ENCODE assay signal across 11 cellular contexts in genomic region chr14:43795600-43796228, GRCh38.
A peak's percentile ranks its signal among the peaks of the same experiment; 100 is the strongest.
DNase-seq lines count a peak whose midpoint lies in the region; ATAC-seq, FAIRE-seq and TF ChIP-seq lines count a peak whose summit lies in the region.
"Had no signal": no experiment of that assay in that cellular context is flagged by ENCODE, and none has a peak within 500 bp of the region (broad histone marks: within the 10 kb centered on the region; RNA-seq: fewer than 3 reads in every experiment).

No MANE protein-coding gene starts in this region.

- H3K27me3 ChIP-seq in CD8-positive, alpha-beta T cell (ENCODE audit: insufficient read depth, low read length): no peaks in the 10 kb centered on the region
- H3K27me3 ChIP-seq: ascending aorta, right atrium auricular region had no signal

- POLR2A ChIA-PET in OCI-LY7 (lab: Charles Lee): interaction anchor here (1.0 kb wide), 2 partner anchors 35 to 98 kb away, joined by 3 to 4 read pairs; no protein-coding TSS in a partner anchor
- POLR2A ChIA-PET in CD8-positive, alpha-beta T cell (lab: Charles Lee): no interaction called here

- TF ChIP-seq CTCF in OCI-LY7 (conservative IDR thresholded peaks at IDR 0.05; ENCODE audit: low read length) (peak; percentile 24; the same call in 1 of the 2 replicates), fibroblast of pulmonary artery (IDR thresholded peaks at IDR 0.05; ENCODE audit: low read length, missing control alignments) (peak; percentile 49)
- TF ChIP-seq CTCF in CD8-positive, alpha-beta T cell (IDR thresholded peaks at IDR 0.05): no peak

- H3K36me3 ChIP-seq in OCI-LY7 (ENCODE audit: insufficient read depth, low read length): no peaks in the 10 kb centered on the region
- H3K36me3 ChIP-seq in CD8-positive, alpha-beta T cell (ENCODE audit: insufficient read depth, low read length): no peaks in the 10 kb centered on the region
- H3K36me3 ChIP-seq: ascending aorta, right atrium auricular region had no signal

- H3K4me1 ChIP-seq in OCI-LY7 (ENCODE audit: insufficient read depth, low read length, poor library complexity, severe bottlenecking): no peaks in the 10 kb centered on the region
- H3K4me1 ChIP-seq in CD8-positive, alpha-beta T cell (ENCODE audit: insufficient read depth, low read length): no peaks in the 10 kb centered on the region
- H3K4me1 ChIP-seq: ascending aorta, right atrium auricular region had no signal

- H2AFZ ChIP-seq in OCI-LY7 (ENCODE audit: low read length): no peak overlapping the region

- no peak overlapping the region for H3K27ac ChIP-seq in OCI-LY7 (ENCODE audit: low read depth, low read length, poor library complexity, severe bottlenecking)
- no peak overlapping the region for H3K27ac ChIP-seq in CD8-positive, alpha-beta T cell (ENCODE audit: low read depth, low read length)
- H3K27ac ChIP-seq: ascending aorta, right atrium auricular region had no signal

- no peak for ATAC-seq in CD8-positive, alpha-beta T cell

- CTCF ChIA-PET in OCI-LY7 (lab: Charles Lee; ENCODE audit: unreplicated experiment): no interaction called here
- CTCF ChIA-PET in CD8-positive, alpha-beta T cell (lab: Charles Lee): no interaction called here

- no peaks in the 10 kb centered on the region for H3K27me3 Mint-ChIP-seq in CD8-positive, alpha-beta T cell (ENCODE audit: low read depth)

- H3K36me3 Mint-ChIP-seq in CD8-positive, alpha-beta T cell: no peaks in the 10 kb centered on the region

- no peaks in the 10 kb centered on the region for H3K9me2 ChIP-seq in OCI-LY7 (ENCODE audit: insufficient read depth, low read length)

- no peaks in the 10 kb centered on the region for H4K20me1 ChIP-seq in OCI-LY7 (ENCODE audit: insufficient read depth, low read length)

- DNase-seq in DMS153 (lab: John Stamatoyannopoulos, UW) (peak; percentile 8), DMS153 treated with DMSO at 0.1 percent for 48 hours (lab: John Stamatoyannopoulos, UW; ENCODE audit: unreplicated experiment) (no peak), OCI-LY7 (ENCODE audit: low spot score) (no peak), fibroblast of pulmonary artery (ENCODE audit: low read depth) (peak; percentile 56), skeletal muscle cell (ENCODE audit: low read depth) (peak; percentile 4), urothelium cell line (ENCODE audit: low spot score) (no peak), posterior cingulate gyrus (no peak)
- no peak for DNase-seq in CD8-positive, alpha-beta T cell
- DNase-seq: NCI-H526 treated with DMSO at 0.1 percent for 48 hours had no signal

- H3K9me3 ChIP-seq in OCI-LY7 (ENCODE audit: low read length): no peaks in the 10 kb centered on the region; the same call in 1 of the 2 replicates
- H3K9me3 ChIP-seq in CD8-positive, alpha-beta T cell (ENCODE audit: low read length): no peaks in the 10 kb centered on the region
- H3K9me3 ChIP-seq: ascending aorta, right atrium auricular region had no signal

- H3K27ac Mint-ChIP-seq in CD8-positive, alpha-beta T cell: no peak overlapping the region

- H3K4me3 Mint-ChIP-seq in CD8-positive, alpha-beta T cell: no peak overlapping the region

- no peak overlapping the region for H3K4me2 ChIP-seq in OCI-LY7 (ENCODE audit: low read length)

- FAIRE-seq in urothelium cell line (lab: Jason Lieb, UNC): no peak

- H3K79me2 ChIP-seq in OCI-LY7 (ENCODE audit: insufficient read depth, low read depth, low read length): no peaks in the 10 kb centered on the region

- no peaks in the 10 kb centered on the region for H3K4me1 Mint-ChIP-seq in CD8-positive, alpha-beta T cell (ENCODE audit: low read depth)

- peaks cover 4% of the 10 kb centered on the region for H3K9me3 Mint-ChIP-seq in CD8-positive, alpha-beta T cell

- H3K4me3 ChIP-seq in OCI-LY7 (ENCODE audit: low read depth, low read length, poor library complexity, severe bottlenecking) (no peak overlapping the region), fibroblast of pulmonary artery (replicated peaks; ENCODE audit: low read depth, low read length) (no peak overlapping the region), skeletal muscle cell (ENCODE audit: low read depth, low read length) (no peak overlapping the region)
- H3K4me3 ChIP-seq in CD8-positive, alpha-beta T cell (ENCODE audit: low read depth, low read length): no peak overlapping the region
- H3K4me3 ChIP-seq: ascending aorta, right atrium auricular region had no signal

- BruUV-seq in OCI-LY7 (replicated peaks; lab: Mats Ljungman, UMichigan): no TSS peak

- intact Hi-C loops in OCI-LY7 (cut with micrococcal nuclease; ENCODE audit: unreplicated experiment) (no loop called here), posterior cingulate gyrus (cut with DNase I) (no loop called here)
- intact Hi-C loops in CD8-positive, alpha-beta T cell (cut with DNase I, micrococcal nuclease): no loop called here

Comparison
In these comparisons a context has a peak if more than half of its experiments do, and no peak if none do; other contexts are left out.
1. DNase-seq: peak in DMS153 (single experiment), fibroblast of pulmonary artery (single experiment) and skeletal muscle cell (single experiment); none in DMS153 treated with DMSO at 0.1 percent for 48 hours (single experiment), OCI-LY7 (single experiment), urothelium cell line (single experiment), CD8-positive, alpha-beta T cell (0 of 7) and posterior cingulate gyrus (0 of 10).